In genomic region chr6:31739639-31740396, GRCh38 we compare ENCODE assay signal across 8 cellular contexts. TPM values are rescaled to one million over a fixed set of nuclear protein-coding genes. Genes with fewer than 3 reads are reported as not detected.
A peak's percentile ranks its signal among the peaks of the same experiment; 100 is the strongest.
DNase-seq lines count a peak whose midpoint lies in the region; ATAC-seq and TF ChIP-seq lines count a peak whose summit lies in the region.

Gene MSH5 (plus strand): TSS chr6:31740005. CDS start chr6:31740467, 462 bp downstream.

- in situ Hi-C loops in GM13977 (cut with MboI; ENCODE audit: low pct_unique_long_range_greater_than_20kb, low sequenced_read_pairs, unreplicated experiment), result no loop called here

- H3K36me3 ChIP-seq in right atrium auricular region (no peaks in the 10 kb centered on the region), psoas muscle (ENCODE audit: insufficient read depth in 1 of 2, low read depth in 1 of 2) (no peaks in the 10 kb centered on the region), uterus (no peaks in the 10 kb centered on the region)

- H3K27me3 ChIP-seq in right atrium auricular region, result no peaks in the 10 kb centered on the region
- H3K27me3 ChIP-seq in psoas muscle (ENCODE audit: insufficient read depth in 3 of 3, low read length in 2 of 3), result peaks cover 0 to 2% (median 0%) of the 10 kb centered on the region in 3 donors
- H3K27me3 ChIP-seq in uterus, result no peaks in the 10 kb centered on the region

- H3K4me1 Mint-ChIP-seq in T-helper 17 cell, result peaks cover 61% of the 10 kb centered on the region

- peak; percentile 72 for ATAC-seq in HG02852 (IDR thresholded peaks at IDR 0.05; ENCODE audit: unreplicated experiment)
- ATAC-seq in T-helper 17 cell, result peak; percentile 90
- peak; percentile 99 to 100 (median 100) for ATAC-seq in psoas muscle

- H3K27me3 Mint-ChIP-seq in T-helper 17 cell, result no peaks in the 10 kb centered on the region

- DNase-seq in GM13977 (ENCODE audit: low spot score), result peak; percentile 98
- DNase-seq in NCI-H146 (lab: John Stamatoyannopoulos, UW), result peak; percentile 98
- peak; percentile 87 to 94 (median 91) for DNase-seq in T-helper 17 cell
- DNase-seq in right atrium auricular region (ENCODE audit: low spot score), result peak; percentile 99
- peak; percentile 97 to 99 for DNase-seq in psoas muscle
- DNase-seq in uterus, result peak; percentile 99

- peaks cover 0 to 43% of the 10 kb centered on the region in 2 donors for H3K4me1 ChIP-seq in right atrium auricular region
- peaks cover 15% of the 10 kb centered on the region for H3K4me1 ChIP-seq in psoas muscle
- H3K4me1 ChIP-seq in uterus, result peaks cover 0 to 14% of the 10 kb centered on the region in 2 donors

- H3K4me3 Mint-ChIP-seq in T-helper 17 cell, result peak within 1 kb of the TSS; percentile 99

- H3K4me3 ChIP-seq in right atrium auricular region, result peak within 1 kb of the TSS; percentile 62 to 66
- H3K4me3 ChIP-seq in psoas muscle, result peak within 1 kb of the TSS; percentile 74
- peak within 1 kb of the TSS; percentile 60 to 85 for H3K4me3 ChIP-seq in uterus

- peak within 1 kb of the TSS; percentile 96 for H3K27ac Mint-ChIP-seq in T-helper 17 cell

- peaks cover 8% of the 10 kb centered on the region for H3K36me3 Mint-ChIP-seq in T-helper 17 cell (ENCODE audit: low read depth)

- intact Hi-C loops in psoas muscle (cut with DNase I), result loop anchor here in 1 of 2 donors (5.0 kb wide), 1 partner anchor 73 kb away; the partner anchor contains the start of genes CSNK2B and LY6G5B
- intact Hi-C loops in uterus (cut with DNase I; ENCODE audit: low total_unique reads), result loop anchor here (10.0 kb wide), 1 partner anchor 55 kb away; the partner anchor contains the start of gene VARS1

- TF ChIP-seq POLR2A in uterus (IDR thresholded peaks at IDR 0.05), result peak; percentile 66 to 72

- WGBS in psoas muscle, 3 donors, result 0% methylated on average over 40 to 58 of the region's 58 CpGs

- TF ChIP-seq CTCF in GM13977 (IDR thresholded peaks at IDR 0.05; ENCODE audit: extremely low read depth, insufficient read depth, missing control alignments), result no peak
- no peak for TF ChIP-seq CTCF in right atrium auricular region (IDR thresholded peaks at IDR 0.05)
- no peak for TF ChIP-seq CTCF in psoas muscle (IDR thresholded peaks at IDR 0.05)
- no peak for TF ChIP-seq CTCF in uterus (IDR thresholded peaks at IDR 0.05)

- H3K9me3 ChIP-seq in T-helper 17 cell (ENCODE audit: control insufficient read depth, low read length, poor library complexity, severe bottlenecking) (no peaks in the 10 kb centered on the region), right atrium auricular region (no peaks in the 10 kb centered on the region), psoas muscle (no peaks in the 10 kb centered on the region), uterus (no peaks in the 10 kb centered on the region)

- H3K27ac ChIP-seq in angular gyrus (ENCODE audit: low read depth, low read length) (peak within 1 kb of the TSS; percentile 3), right atrium auricular region (peak within 1 kb of the TSS; percentile 41 to 43), psoas muscle (no peak within 1 kb of the TSS), uterus (peak within 1 kb of the TSS; percentile 71 to 80)

RNA-seq across cellular contexts. Expression of gene MSH5, which starts in this region (rescaled TPM):
- 10 to 100 TPM; 12.9 to 18.3 TPM for total RNA-seq in T-helper 17 cell
- under 1 TPM; 0.37 to 0.98 TPM for total RNA-seq in right atrium auricular region
- total RNA-seq in psoas muscle, result 1 to 10 TPM; 1.7 to 3.0 (median 1.8) TPM
- polyA plus RNA-seq in psoas muscle, result 1 to 10 TPM; 1.4 to 2.7 (median 1.7) TPM
- total RNA-seq in uterus, result 10 to 100 TPM in 3 of 4 donors, not detected in 1; 16.7 to 41.5 (median 22.1) TPM

Comparison
In these comparisons a context has a peak if more than half of its experiments do, and no peak if none do; other contexts are left out.
1. Peak in DNase-seq, H3K4me3 ChIP-seq and H3K27ac ChIP-seq in right atrium auricular region; RNA of the gene not detected or under 1 TPM.